Comparison of ENCODE assay signal across 8 cellular contexts in genomic region chr6:87472525-87473418, GRCh38. TPM values are rescaled to one million over a fixed set of nuclear protein-coding genes. Genes with fewer than 3 reads are reported as not detected.
DNase-seq lines count a peak whose midpoint lies in the region; ATAC-seq and TF ChIP-seq lines count a peak whose summit lies in the region.

A gene with protein sequence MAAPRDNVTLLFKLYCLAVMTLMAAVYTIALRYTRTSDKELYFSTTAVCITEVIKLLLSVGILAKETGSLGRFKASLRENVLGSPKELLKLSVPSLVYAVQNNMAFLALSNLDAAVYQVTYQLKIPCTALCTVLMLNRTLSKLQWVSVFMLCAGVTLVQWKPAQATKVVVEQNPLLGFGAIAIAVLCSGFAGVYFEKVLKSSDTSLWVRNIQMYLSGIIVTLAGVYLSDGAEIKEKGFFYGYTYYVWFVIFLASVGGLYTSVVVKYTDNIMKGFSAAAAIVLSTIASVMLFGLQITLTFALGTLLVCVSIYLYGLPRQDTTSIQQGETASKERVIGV (plus strand): TSS chr6:87472974. CDS start chr6:87473004, 30 bp downstream.

- H3K36me3 Mint-ChIP-seq in activated naive CD4-positive, alpha-beta T cell treated with anti-CD3 and anti-CD28 coated beads, Interleukin-2, amount 50 U/mL, for 72 hours = peaks cover 0 to under 1% of the 10 kb centered on the region in 2 donors
- H3K36me3 Mint-ChIP-seq in glutamatergic neuron (ENCODE audit: unreplicated experiment) = peaks cover under 1% of the 10 kb centered on the region

- H3K4me1 Mint-ChIP-seq in glutamatergic neuron (ENCODE audit: low read depth, unreplicated experiment) = peaks cover 5% of the 10 kb centered on the region

- TF ChIP-seq CTCF in GM10248 (IDR thresholded peaks at IDR 0.05; ENCODE audit: control extremely low read depth, extremely low read depth, low read depth, missing control alignments) (no peak), glutamatergic neuron (IDR thresholded peaks at IDR 0.05; ENCODE audit: partially characterized antibody, unreplicated experiment) (peak; percentile 51), omental fat pad (IDR thresholded peaks at IDR 0.05) (no peak)

- H3K9me3 Mint-ChIP-seq in activated naive CD4-positive, alpha-beta T cell treated with anti-CD3 and anti-CD28 coated beads, Interleukin-2, amount 50 U/mL, for 72 hours = no peaks in the 10 kb centered on the region
- H3K9me3 Mint-ChIP-seq in glutamatergic neuron (ENCODE audit: unreplicated experiment) = peaks cover 11% of the 10 kb centered on the region

- peaks cover 3% of the 10 kb centered on the region for H3K27me3 Mint-ChIP-seq in glutamatergic neuron (ENCODE audit: unreplicated experiment)

- ATAC-seq in HG02588 (IDR thresholded peaks at IDR 0.05; ENCODE audit: unreplicated experiment) (peak; percentile 95), SK-N-SH treated with all-trans-retinoic acid at 6 μM for 48 hours (peak; percentile 95), omental fat pad (ENCODE audit: low FRiP score) (peak; percentile 98)
- peak; percentile 88 to 96 for ATAC-seq in activated naive CD4-positive, alpha-beta T cell treated with anti-CD3 and anti-CD28 coated beads, Interleukin-2, amount 50 U/mL, for 72 hours

- POLR2A ChIA-PET in GM10248 (lab: Yijun Ruan, JAX) = interaction anchor here (0.6 kb wide), 1 partner anchor 78 kb away, joined by 3 read pairs; no protein-coding TSS in a partner anchor

- H3K4me3 Mint-ChIP-seq in glutamatergic neuron (ENCODE audit: unreplicated experiment) = peak within 1 kb of the TSS; percentile 99

- H3K27ac ChIP-seq in temporal lobe (ENCODE audit: low read depth, low read length) = peak within 1 kb of the TSS; percentile 78

- H3K27ac Mint-ChIP-seq in activated naive CD4-positive, alpha-beta T cell treated with anti-CD3 and anti-CD28 coated beads, Interleukin-2, amount 50 U/mL, for 72 hours = peak within 1 kb of the TSS; percentile 85 to 95
- H3K27ac Mint-ChIP-seq in glutamatergic neuron (ENCODE audit: unreplicated experiment) = peak within 1 kb of the TSS; percentile 96

- CTCF ChIA-PET in GM10248 (lab: Yijun Ruan, JAX) = interaction anchor here (0.6 to 1.2 kb wide), 2 partner anchors 12 to 22 kb away, joined by 3 to 4 read pairs; no protein-coding TSS in a partner anchor

- peak; percentile 92 for DNase-seq in GM10248 (ENCODE audit: extremely low spot score)
- peak; percentile 32 for DNase-seq in NCI-H1048 (lab: John Stamatoyannopoulos, UW)
- peak; percentile 85 to 91 for DNase-seq in activated naive CD4-positive, alpha-beta T cell treated with anti-CD3 and anti-CD28 coated beads, Interleukin-2, amount 50 U/mL, for 72 hours (ENCODE audit: low spot score in 2 of 2)
- peak; percentile 85 for DNase-seq in glutamatergic neuron
- DNase-seq in omental fat pad (ENCODE audit: low spot score) = peak; percentile 57

TF ChIP-seq in SK-N-SH treated with all-trans-retinoic acid at 6 μM for 48 hours, 23 proteins besides CTCF, POLR2A, EP300 and RAD21:
- TF ChIP-seq, protein P1, sequence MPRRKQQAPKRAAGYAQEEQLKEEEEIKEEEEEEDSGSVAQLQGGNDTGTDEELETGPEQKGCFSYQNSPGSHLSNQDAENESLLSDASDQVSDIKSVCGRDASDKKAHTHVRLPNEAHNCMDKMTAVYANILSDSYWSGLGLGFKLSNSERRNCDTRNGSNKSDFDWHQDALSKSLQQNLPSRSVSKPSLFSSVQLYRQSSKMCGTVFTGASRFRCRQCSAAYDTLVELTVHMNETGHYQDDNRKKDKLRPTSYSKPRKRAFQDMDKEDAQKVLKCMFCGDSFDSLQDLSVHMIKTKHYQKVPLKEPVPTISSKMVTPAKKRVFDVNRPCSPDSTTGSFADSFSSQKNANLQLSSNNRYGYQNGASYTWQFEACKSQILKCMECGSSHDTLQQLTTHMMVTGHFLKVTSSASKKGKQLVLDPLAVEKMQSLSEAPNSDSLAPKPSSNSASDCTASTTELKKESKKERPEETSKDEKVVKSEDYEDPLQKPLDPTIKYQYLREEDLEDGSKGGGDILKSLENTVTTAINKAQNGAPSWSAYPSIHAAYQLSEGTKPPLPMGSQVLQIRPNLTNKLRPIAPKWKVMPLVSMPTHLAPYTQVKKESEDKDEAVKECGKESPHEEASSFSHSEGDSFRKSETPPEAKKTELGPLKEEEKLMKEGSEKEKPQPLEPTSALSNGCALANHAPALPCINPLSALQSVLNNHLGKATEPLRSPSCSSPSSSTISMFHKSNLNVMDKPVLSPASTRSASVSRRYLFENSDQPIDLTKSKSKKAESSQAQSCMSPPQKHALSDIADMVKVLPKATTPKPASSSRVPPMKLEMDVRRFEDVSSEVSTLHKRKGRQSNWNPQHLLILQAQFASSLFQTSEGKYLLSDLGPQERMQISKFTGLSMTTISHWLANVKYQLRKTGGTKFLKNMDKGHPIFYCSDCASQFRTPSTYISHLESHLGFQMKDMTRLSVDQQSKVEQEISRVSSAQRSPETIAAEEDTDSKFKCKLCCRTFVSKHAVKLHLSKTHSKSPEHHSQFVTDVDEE (CRISPR knock-in tag; IDR thresholded peaks at IDR 0.05) = peak; percentile 43; the same call in 1 of the 2 replicates
- TF ChIP-seq CSDC2 (CRISPR knock-in tag; IDR thresholded peaks at IDR 0.05) (0 out of 2 replicates have a peak, but pooled peaks have one; percentile 43), ZNF70 (CRISPR knock-in tag; IDR thresholded peaks at IDR 0.05) (no peak), OSR1 (CRISPR knock-in tag; IDR thresholded peaks at IDR 0.05) (no peak), TCF4 (CRISPR knock-in tag; IDR thresholded peaks at IDR 0.05; ENCODE audit: borderline replicate concordance) (no peak), ZC3H10 (CRISPR knock-in tag; IDR thresholded peaks at IDR 0.05) (no peak), RARB (CRISPR knock-in tag; IDR thresholded peaks at IDR 0.05) (no peak), ARNTL (CRISPR knock-in tag; IDR thresholded peaks at IDR 0.05; ENCODE audit: borderline replicate concordance, low read depth) (no peak), ISL1 (CRISPR knock-in tag; IDR thresholded peaks at IDR 0.05) (no peak), GLIS3 (CRISPR knock-in tag; IDR thresholded peaks at IDR 0.05) (no peak), BACH2 (CRISPR knock-in tag; IDR thresholded peaks at IDR 0.05; ENCODE audit: borderline replicate concordance) (no peak), ESRRG (CRISPR knock-in tag; IDR thresholded peaks at IDR 0.05) (no peak), PPARA (CRISPR knock-in tag; IDR thresholded peaks at IDR 0.05; ENCODE audit: borderline replicate concordance) (no peak), PATZ1 (CRISPR knock-in tag; IDR thresholded peaks at IDR 0.05; ENCODE audit: borderline replicate concordance) (no peak), ZNF565 (CRISPR knock-in tag; conservative IDR thresholded peaks at IDR 0.05; ENCODE audit: low read depth) (no peak), ZNF8 (CRISPR knock-in tag; IDR thresholded peaks at IDR 0.05) (no peak), ZFP3 (CRISPR knock-in tag; IDR thresholded peaks at IDR 0.05) (peak; percentile 74; the same call in 1 of the 2 replicates)
- TF ChIP-seq, protein P2, sequence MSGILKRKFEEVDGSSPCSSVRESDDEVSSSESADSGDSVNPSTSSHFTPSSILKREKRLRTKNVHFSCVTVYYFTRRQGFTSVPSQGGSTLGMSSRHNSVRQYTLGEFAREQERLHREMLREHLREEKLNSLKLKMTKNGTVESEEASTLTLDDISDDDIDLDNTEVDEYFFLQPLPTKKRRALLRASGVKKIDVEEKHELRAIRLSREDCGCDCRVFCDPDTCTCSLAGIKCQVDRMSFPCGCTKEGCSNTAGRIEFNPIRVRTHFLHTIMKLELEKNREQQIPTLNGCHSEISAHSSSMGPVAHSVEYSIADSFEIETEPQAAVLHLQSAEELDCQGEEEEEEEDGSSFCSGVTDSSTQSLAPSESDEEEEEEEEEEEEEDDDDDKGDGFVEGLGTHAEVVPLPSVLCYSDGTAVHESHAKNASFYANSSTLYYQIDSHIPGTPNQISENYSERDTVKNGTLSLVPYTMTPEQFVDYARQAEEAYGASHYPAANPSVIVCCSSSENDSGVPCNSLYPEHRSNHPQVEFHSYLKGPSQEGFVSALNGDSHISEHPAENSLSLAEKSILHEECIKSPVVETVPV (CRISPR knock-in tag; IDR thresholded peaks at IDR 0.05) = no peak
- TF ChIP-seq, protein P3, sequence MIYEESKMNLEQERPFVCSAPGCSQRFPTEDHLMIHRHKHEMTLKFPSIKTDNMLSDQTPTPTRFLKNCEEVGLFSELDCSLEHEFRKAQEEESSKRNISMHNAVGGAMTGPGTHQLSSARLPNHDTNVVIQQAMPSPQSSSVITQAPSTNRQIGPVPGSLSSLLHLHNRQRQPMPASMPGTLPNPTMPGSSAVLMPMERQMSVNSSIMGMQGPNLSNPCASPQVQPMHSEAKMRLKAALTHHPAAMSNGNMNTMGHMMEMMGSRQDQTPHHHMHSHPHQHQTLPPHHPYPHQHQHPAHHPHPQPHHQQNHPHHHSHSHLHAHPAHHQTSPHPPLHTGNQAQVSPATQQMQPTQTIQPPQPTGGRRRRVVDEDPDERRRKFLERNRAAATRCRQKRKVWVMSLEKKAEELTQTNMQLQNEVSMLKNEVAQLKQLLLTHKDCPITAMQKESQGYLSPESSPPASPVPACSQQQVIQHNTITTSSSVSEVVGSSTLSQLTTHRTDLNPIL (CRISPR knock-in tag; IDR thresholded peaks at IDR 0.05; ENCODE audit: low read depth) = no peak
TF ChIP-seq in SK-N-SH treated with all-trans-retinoic acid at 6 μM for 48 hours: peak in this region for 3.

RNA-seq across cellular contexts. Expression of the gene that starts here (rescaled TPM):
- 10 to 100 TPM in 1 of 2 donors, 1 to 10 TPM in 1; 1.5 to 10.8 TPM for total RNA-seq in activated naive CD4-positive, alpha-beta T cell treated with anti-CD3 and anti-CD28 coated beads, Interleukin-2, amount 50 U/mL, for 72 hours
- total RNA-seq in glutamatergic neuron (ENCODE audit: unreplicated experiment) (21.9 TPM), omental fat pad (10 to 100 TPM; 12.0 to 20.0 (median 15.1) TPM), temporal lobe (22.6 TPM)

Comparison
In these comparisons a context has a peak if more than half of its experiments do, and no peak if none do; other contexts are left out.
1. Peak in every context shown above with its lines: DNase-seq, ATAC-seq and H3K27ac ChIP-seq.
2. DNase-seq: peak in every context shown above with its lines; median percentile 92 in GM10248; 88 in activated naive CD4-positive, alpha-beta T cell treated with anti-CD3 and anti-CD28 coated beads, Interleukin-2, amount 50 U/mL, for 72 hours; 85 in glutamatergic neuron; 57 in omental fat pad; 32 in NCI-H1048.